Comparison of ENCODE assay signal across 14 cellular contexts in the genomic region with DNA sequence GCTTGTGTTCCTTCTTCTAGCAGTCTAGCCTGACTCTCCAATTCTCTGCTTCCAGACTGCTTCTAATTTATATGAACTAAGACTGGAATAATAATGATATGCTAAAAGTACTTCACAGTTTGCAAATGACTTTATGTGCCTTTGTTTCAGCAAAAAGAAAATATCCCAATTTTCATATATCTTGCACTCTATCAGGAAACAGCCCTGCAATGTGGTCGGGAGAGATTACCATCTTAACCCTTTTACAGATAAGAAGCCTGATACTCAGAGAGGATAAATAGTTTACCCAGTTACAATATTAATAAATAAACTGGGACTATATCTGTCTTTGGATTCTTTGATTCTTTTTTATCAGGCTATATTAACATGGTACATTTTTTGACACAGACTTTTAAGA.
DNase-seq lines count a peak whose midpoint lies in the region; ATAC-seq and TF ChIP-seq lines count a peak whose summit lies in the region.
"Had no signal": no experiment of that assay in that cellular context is flagged by ENCODE, and none has a peak within 500 bp of the region (broad histone marks: within the 10 kb centered on the region; RNA-seq: fewer than 3 reads in every experiment).

No MANE protein-coding gene starts in this region.

- no peak overlapping the region for H3K4me3 Mint-ChIP-seq in activated naive CD4-positive, alpha-beta T cell treated with anti-CD3 and anti-CD28 coated beads, Interleukin-2, amount 10 ng/mL, durations not matched to agents 7 days and 5 days
- no peak overlapping the region for H3K4me3 Mint-ChIP-seq in WTC11
- no peak overlapping the region for H3K4me3 Mint-ChIP-seq in stimulated activated memory B cell treated with anti-CD40 and anti-IgM and Interleukin-4, amounts not matched to agents 10 μg/mL and 1 μg/mL and 100 μg/mL, for 72 hours

- peaks cover 0 to 10% (median 0%) of the 10 kb centered on the region in 4 donors for H3K4me1 ChIP-seq in tibial nerve

- no peak for ATAC-seq in WTC11
- no peak for ATAC-seq in stimulated activated memory B cell treated with anti-CD40 and anti-IgM and Interleukin-4, amounts not matched to agents 10 μg/mL and 1 μg/mL and 100 μg/mL, for 72 hours
- ATAC-seq: HCT116, left ventricle myocardium superior had no signal

- intact Hi-C loops in dorsolateral prefrontal cortex (cut with DNase I), result loop anchor here (10.0 kb wide), 2 partner anchors 115 to 225 kb away; a partner anchor contains a TSS

- CTCF ChIA-PET in activated naive CD4-positive, alpha-beta T cell treated with anti-CD3 and anti-CD28 coated beads, Interleukin-2, amount 10 ng/mL, durations not matched to agents 7 days and 5 days (lab: Charles Lee), result no interaction called here
- CTCF ChIA-PET in WTC11 (lab: Charles Lee), result no interaction called here

- no peaks in the 10 kb centered on the region for H3K27me3 Mint-ChIP-seq in activated naive CD4-positive, alpha-beta T cell treated with anti-CD3 and anti-CD28 coated beads, Interleukin-2, amount 10 ng/mL, durations not matched to agents 7 days and 5 days
- H3K27me3 Mint-ChIP-seq in WTC11 (ENCODE audit: low read depth), result no peaks in the 10 kb centered on the region
- H3K27me3 Mint-ChIP-seq in stimulated activated memory B cell treated with anti-CD40 and anti-IgM and Interleukin-4, amounts not matched to agents 10 μg/mL and 1 μg/mL and 100 μg/mL, for 72 hours, result no peaks in the 10 kb centered on the region

- DNase-seq in activated naive CD4-positive, alpha-beta T cell treated with anti-CD3 and anti-CD28 coated beads, Interleukin-2, amount 10 ng/mL, durations not matched to agents 7 days and 5 days, result no peak
- no peak for DNase-seq in activated naive CD4-positive, alpha-beta T cell treated with anti-CD3 and anti-CD28 coated beads, Interleukin-2, amount 50 U/mL, for 16 hours
- DNase-seq in WTC11 (ENCODE audit: low spot score) (no peak), dorsolateral prefrontal cortex (no peak), tibial nerve (ENCODE audit: low spot score in 2 of 2) (no peak), MV-4-11 (lab: John Stamatoyannopoulos, UW) (no peak), NCI-H2081 (lab: John Stamatoyannopoulos, UW) (no peak)
- DNase-seq: activated CD8-positive, alpha-beta memory T cell treated with anti-CD3 and anti-CD28 coated beads, Interleukin-2, amount 50 U/mL, for 48 hours; amniotic stem cell; left ventricle myocardium superior; NCI-H187; sigmoid colon had no signal

- H3K36me3 ChIP-seq in tibial nerve, result peaks cover 0 to 70% (median 8%) of the 10 kb centered on the region in 3 donors

- no peaks in the 10 kb centered on the region for H3K9me3 Mint-ChIP-seq in activated naive CD4-positive, alpha-beta T cell treated with anti-CD3 and anti-CD28 coated beads, Interleukin-2, amount 10 ng/mL, durations not matched to agents 7 days and 5 days
- no peaks in the 10 kb centered on the region for H3K9me3 Mint-ChIP-seq in WTC11
- H3K9me3 Mint-ChIP-seq in stimulated activated memory B cell treated with anti-CD40 and anti-IgM and Interleukin-4, amounts not matched to agents 10 μg/mL and 1 μg/mL and 100 μg/mL, for 72 hours, result no peaks in the 10 kb centered on the region

- peaks cover 71% of the 10 kb centered on the region for H3K4me1 Mint-ChIP-seq in activated naive CD4-positive, alpha-beta T cell treated with anti-CD3 and anti-CD28 coated beads, Interleukin-2, amount 10 ng/mL, durations not matched to agents 7 days and 5 days
- H3K4me1 Mint-ChIP-seq in WTC11, result peaks cover 14% of the 10 kb centered on the region
- H3K4me1 Mint-ChIP-seq in stimulated activated memory B cell treated with anti-CD40 and anti-IgM and Interleukin-4, amounts not matched to agents 10 μg/mL and 1 μg/mL and 100 μg/mL, for 72 hours, result peaks cover 45% of the 10 kb centered on the region

- peak overlapping the region; percentile 80 for H3K27ac Mint-ChIP-seq in activated naive CD4-positive, alpha-beta T cell treated with anti-CD3 and anti-CD28 coated beads, Interleukin-2, amount 10 ng/mL, durations not matched to agents 7 days and 5 days
- H3K27ac Mint-ChIP-seq in WTC11, result peak overlapping the region; percentile 60; the same call in 1 of the 2 replicates
- H3K27ac Mint-ChIP-seq in stimulated activated memory B cell treated with anti-CD40 and anti-IgM and Interleukin-4, amounts not matched to agents 10 μg/mL and 1 μg/mL and 100 μg/mL, for 72 hours, result peak overlapping the region; percentile 74

- H3K4me3 ChIP-seq in dorsolateral prefrontal cortex, result no peak overlapping the region
- no peak overlapping the region for H3K4me3 ChIP-seq in tibial nerve
- H3K4me3 ChIP-seq: sigmoid colon had no signal

- no peak for TF ChIP-seq CTCF in WTC11 (IDR thresholded peaks at IDR 0.05)
- no peak for TF ChIP-seq CTCF in dorsolateral prefrontal cortex (IDR thresholded peaks at IDR 0.05 in 54 of 56, conservative IDR thresholded peaks at IDR 0.05 in 2 of 56; ENCODE audit: low read depth in 1 of 56, partially characterized antibody in 56 of 56)
- TF ChIP-seq CTCF in tibial nerve (IDR thresholded peaks at IDR 0.05), result no peak

- H3K9me3 ChIP-seq in tibial nerve, result no peaks in the 10 kb centered on the region
- H3K9me3 ChIP-seq: sigmoid colon had no signal

- no peak for TF ChIP-seq EP300 in tibial nerve (IDR thresholded peaks at IDR 0.05)

- POLR2A ChIA-PET in WTC11 (lab: Charles Lee), result interaction anchor here (0.7 kb wide), 1 partner anchor 1476 kb away, joined by 3 read pairs; no protein-coding TSS in a partner anchor

- no peak for TF ChIP-seq POLR2A in tibial nerve (IDR thresholded peaks at IDR 0.05)

- peaks cover 68% of the 10 kb centered on the region for H3K36me3 Mint-ChIP-seq in activated naive CD4-positive, alpha-beta T cell treated with anti-CD3 and anti-CD28 coated beads, Interleukin-2, amount 10 ng/mL, durations not matched to agents 7 days and 5 days
- H3K36me3 Mint-ChIP-seq in WTC11, result peaks cover 30% of the 10 kb centered on the region
- H3K36me3 Mint-ChIP-seq in stimulated activated memory B cell treated with anti-CD40 and anti-IgM and Interleukin-4, amounts not matched to agents 10 μg/mL and 1 μg/mL and 100 μg/mL, for 72 hours, result peaks cover 62% of the 10 kb centered on the region

- H3K27me3 ChIP-seq in dorsolateral prefrontal cortex (no peaks in the 10 kb centered on the region), tibial nerve (no peaks in the 10 kb centered on the region)
- H3K27me3 ChIP-seq: sigmoid colon had no signal

- H3K27ac ChIP-seq in dorsolateral prefrontal cortex, result peak overlapping the region in 42 of 59 donors; percentile 3 to 95 (median 48)
- H3K27ac ChIP-seq in tibial nerve, result no peak overlapping the region
- H3K27ac ChIP-seq: sigmoid colon had no signal

- 73 to 78% methylated on average over 1 of the region's 1 CpG for WGBS in tibial nerve, 2 donors

TF ChIP-seq in WTC11, 78 proteins besides CTCF, POLR2A, EP300 and RAD21:
- TF ChIP-seq GTF2I (CRISPR knock-in tag; conservative IDR thresholded peaks at IDR 0.05), result no peak
- TF ChIP-seq, protein P1, sequence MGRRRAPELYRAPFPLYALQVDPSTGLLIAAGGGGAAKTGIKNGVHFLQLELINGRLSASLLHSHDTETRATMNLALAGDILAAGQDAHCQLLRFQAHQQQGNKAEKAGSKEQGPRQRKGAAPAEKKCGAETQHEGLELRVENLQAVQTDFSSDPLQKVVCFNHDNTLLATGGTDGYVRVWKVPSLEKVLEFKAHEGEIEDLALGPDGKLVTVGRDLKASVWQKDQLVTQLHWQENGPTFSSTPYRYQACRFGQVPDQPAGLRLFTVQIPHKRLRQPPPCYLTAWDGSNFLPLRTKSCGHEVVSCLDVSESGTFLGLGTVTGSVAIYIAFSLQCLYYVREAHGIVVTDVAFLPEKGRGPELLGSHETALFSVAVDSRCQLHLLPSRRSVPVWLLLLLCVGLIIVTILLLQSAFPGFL (CRISPR knock-in tag; IDR thresholded peaks at IDR 0.05; ENCODE audit: borderline replicate concordance), result no peak

Comparison
In these comparisons a context has a peak if more than half of its experiments do, and no peak if none do; other contexts are left out.
1. H3K27ac ChIP-seq: peak in dorsolateral prefrontal cortex (42 of 59); none in tibial nerve (0 of 4).
2. Peak in every context shown above with its lines, with median percentiles within 50 percentile points of each other: H3K27ac Mint-ChIP-seq.